In the genomic region with DNA sequence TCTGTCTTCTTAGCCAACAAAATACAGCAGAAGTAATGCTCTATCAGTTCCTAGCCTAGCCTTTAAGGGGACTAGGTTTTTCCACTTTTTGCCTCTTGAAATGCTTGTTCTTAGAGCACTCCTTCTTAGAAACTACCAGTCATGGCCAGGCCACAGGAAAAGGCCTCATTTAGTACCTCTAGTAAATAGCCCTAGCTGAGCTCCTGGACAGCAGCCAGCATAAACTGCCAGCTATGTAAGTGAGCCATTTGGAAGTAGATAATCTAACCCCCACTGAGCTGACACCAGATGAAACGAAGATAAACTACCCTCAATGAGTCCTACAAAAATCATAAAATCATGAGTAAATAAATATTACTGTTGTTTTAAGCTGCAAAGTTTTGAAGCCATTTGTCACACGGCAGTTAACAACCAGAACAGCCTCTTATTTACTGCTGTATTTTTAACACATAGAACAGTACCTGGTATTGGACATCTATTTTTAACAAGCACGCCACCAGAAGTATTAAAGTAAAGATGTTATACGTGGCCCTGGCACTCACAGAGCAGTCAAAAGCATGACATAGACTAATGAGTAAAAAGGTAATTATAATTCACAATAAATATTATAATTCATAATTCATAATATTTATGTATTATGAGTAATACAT, we compare ENCODE assay signal across 9 cellular contexts. TPM values are rescaled to one million over a fixed set of nuclear protein-coding genes. Genes with fewer than 3 reads are reported as not detected.
A peak's percentile ranks its signal among the peaks of the same experiment; 100 is the strongest.
DNase-seq lines count a peak whose midpoint lies in the region; ATAC-seq, FAIRE-seq and TF ChIP-seq lines count a peak whose summit lies in the region.
"Had no signal": no experiment of that assay in that cellular context is flagged by ENCODE, and none has a peak within 500 bp of the region (broad histone marks: within the 10 kb centered on the region; RNA-seq: fewer than 3 reads in every experiment).

No MANE protein-coding gene starts in this region.

- peak; percentile 11 for FAIRE-seq in H54 (lab: Jason Lieb, UNC)

- TF ChIP-seq POLR2A in H54 (IDR thresholded peaks at IDR 0.05; ENCODE audit: low read depth, low read length) = no peak

- no peaks in the 10 kb centered on the region for H3K27me3 ChIP-seq in WERI-Rb-1 (ENCODE audit: insufficient read depth, low read depth, severe bottlenecking)
- no peaks in the 10 kb centered on the region for H3K27me3 ChIP-seq in aorta (ENCODE audit: control insufficient read depth in 1 of 2, insufficient read depth in 2 of 2, low read length in 1 of 2)
- H3K27me3 ChIP-seq: gastrocnemius medialis, neutrophil had no signal

- ATAC-seq in aorta (ENCODE audit: low FRiP score) = no peak
- ATAC-seq: gastrocnemius medialis had no signal

- H3K4me3 ChIP-seq in astrocyte of the spinal cord (ENCODE audit: low read depth, low read length) (no peak overlapping the region), WERI-Rb-1 (ENCODE audit: low read depth, low read length) (no peak overlapping the region), aorta (ENCODE audit: low read length in 2 of 2) (no peak overlapping the region)
- H3K4me3 ChIP-seq: gastrocnemius medialis had no signal

- in situ Hi-C loops in astrocyte of the spinal cord (cut with HindIII; ENCODE audit: low sequenced_read_pairs) = no loop called here

- H3K4me1 ChIP-seq in aorta (ENCODE audit: control insufficient read depth in 1 of 2, insufficient read depth in 2 of 2, low read length in 2 of 2) = peaks cover 0 to 2% of the 10 kb centered on the region in 2 donors
- H3K4me1 ChIP-seq: gastrocnemius medialis had no signal

- H3K9me3 ChIP-seq in WERI-Rb-1 (ENCODE audit: severe bottlenecking) = no peaks in the 10 kb centered on the region
- H3K9me3 ChIP-seq in aorta (ENCODE audit: control insufficient read depth, low read length) = no peaks in the 10 kb centered on the region
- H3K9me3 ChIP-seq: gastrocnemius medialis, neutrophil had no signal

- TF ChIP-seq CTCF in astrocyte of the spinal cord (IDR thresholded peaks at IDR 0.05; ENCODE audit: low read depth, low read length) (no peak), WERI-Rb-1 (IDR thresholded peaks at IDR 0.05; ENCODE audit: low read depth, low read length) (no peak)

- intact Hi-C loops in aorta (cut with DNase I) = no loop called here

- H3K36me3 ChIP-seq in WERI-Rb-1 = no peaks in the 10 kb centered on the region
- no peaks in the 10 kb centered on the region for H3K36me3 ChIP-seq in aorta (ENCODE audit: control insufficient read depth in 1 of 2, insufficient read depth in 2 of 2, low read length in 1 of 2)
- H3K36me3 ChIP-seq: gastrocnemius medialis, neutrophil had no signal

- no peak overlapping the region for H3K27ac ChIP-seq in WERI-Rb-1
- no peak overlapping the region for H3K27ac ChIP-seq in aorta (ENCODE audit: low read depth in 1 of 2, low read length in 2 of 2)
- H3K27ac ChIP-seq: gastrocnemius medialis, neutrophil had no signal

- 56 to 60% methylated on average over 4 of the region's 4 CpGs for WGBS in aorta, 2 donors

- DNase-seq in H54 (ENCODE audit: insufficient read length, low spot score) = no peak
- peak; percentile 97 for DNase-seq in NCI-H2081 treated with DMSO at 0.1 percent for 48 hours (lab: John Stamatoyannopoulos, UW)
- peak; percentile 91 for DNase-seq in astrocyte of the spinal cord (ENCODE audit: low read depth, low spot score)
- DNase-seq in myocyte (ENCODE audit: low read depth) = peak; percentile 35
- DNase-seq in WERI-Rb-1 = no peak
- DNase-seq in DMS53 (lab: John Stamatoyannopoulos, UW) = no peak
- DNase-seq in aorta = no peak
- DNase-seq: gastrocnemius medialis had no signal

RNA-seq across cellular contexts. Expression of a gene that starts 12.0 kb away (rescaled TPM):
- total RNA-seq in myocyte (73.0 and 76.0 TPM in 2 replicates), aorta (10 to 100 TPM; 52.2 to 75.5 TPM)
- 20.7 TPM for polyA plus RNA-seq in myocyte (2012)
- polyA plus RNA-seq in aorta = 10 to 100 TPM; 11.8 to 16.8 TPM

Comparison
In these comparisons a context has a peak if more than half of its experiments do, and no peak if none do; other contexts are left out.
1. DNase-seq: peak in NCI-H2081 treated with DMSO at 0.1 percent for 48 hours (single experiment), astrocyte of the spinal cord (single experiment) and myocyte (single experiment); none in H54 (single experiment), WERI-Rb-1 (single experiment), DMS53 (single experiment) and aorta (0 of 2).